10 cellular contexts compared by ENCODE assay signal in genomic region chr1:244599937-244600350, GRCh38. TPM values are rescaled to one million over a fixed set of nuclear protein-coding genes. Genes with fewer than 3 reads are reported as not detected.
DNase-seq lines count a peak whose midpoint lies in the region; ATAC-seq and TF ChIP-seq lines count a peak whose summit lies in the region.
"Had no signal": no experiment of that assay in that cellular context is flagged by ENCODE, and none has a peak within 500 bp of the region (broad histone marks: within the 10 kb centered on the region; RNA-seq: fewer than 3 reads in every experiment).

No MANE protein-coding gene starts in this region.

- H3K27me3 Mint-ChIP-seq in activated CD8-positive, alpha-beta memory T cell treated with anti-CD3 and anti-CD28 coated beads, Interleukin-2, amount 10 ng/mL, durations not matched to agents 7 days and 5 days, result peaks cover 9% of the 10 kb centered on the region
- peaks cover 18% of the 10 kb centered on the region for H3K27me3 Mint-ChIP-seq in central memory CD8-positive, alpha-beta T cell

- ATAC-seq in activated CD8-positive, alpha-beta memory T cell treated with anti-CD3 and anti-CD28 coated beads, Interleukin-2, amount 10 ng/mL, durations not matched to agents 7 days and 5 days, result peak; percentile 98
- peak; percentile 92 for ATAC-seq in HG03064 (IDR thresholded peaks at IDR 0.05; ENCODE audit: low read depth, unreplicated experiment)
- ATAC-seq in SK-N-SH treated with all-trans-retinoic acid at 6 μM for 48 hours, result peak; percentile 96
- ATAC-seq in central memory CD8-positive, alpha-beta T cell (replicated peaks; ENCODE audit: extremely low read depth, poor library complexity, severe bottlenecking), result peak; percentile 78

- peak overlapping the region; percentile 67 for H3K4me3 Mint-ChIP-seq in activated CD8-positive, alpha-beta memory T cell treated with anti-CD3 and anti-CD28 coated beads, Interleukin-2, amount 10 ng/mL, durations not matched to agents 7 days and 5 days
- H3K4me3 Mint-ChIP-seq in central memory CD8-positive, alpha-beta T cell, result peak overlapping the region; percentile 33

- TF ChIP-seq CTCF in retinal pigment epithelial cell (conservative IDR thresholded peaks at IDR 0.05; ENCODE audit: low read depth, low read length), result no peak

- H3K4me3 ChIP-seq in retinal pigment epithelial cell (ENCODE audit: low read length), result peak overlapping the region; percentile 30
- H3K4me3 ChIP-seq: BLaER1, cardiac muscle cell had no signal

- peaks cover 14% of the 10 kb centered on the region for H3K4me1 Mint-ChIP-seq in activated CD8-positive, alpha-beta memory T cell treated with anti-CD3 and anti-CD28 coated beads, Interleukin-2, amount 10 ng/mL, durations not matched to agents 7 days and 5 days
- peaks cover 5% of the 10 kb centered on the region for H3K4me1 Mint-ChIP-seq in central memory CD8-positive, alpha-beta T cell

- CTCF ChIA-PET in activated CD8-positive, alpha-beta memory T cell treated with anti-CD3 and anti-CD28 coated beads, Interleukin-2, amount 10 ng/mL, durations not matched to agents 7 days and 5 days (lab: Charles Lee), result interaction anchor here (0.6 to 1.5 kb wide), 10 partner anchors 130 to 665 kb away, joined by 3 to 13 read pairs (median 3); a partner anchor contains a TSS

- no peaks in the 10 kb centered on the region for H3K36me3 Mint-ChIP-seq in activated CD8-positive, alpha-beta memory T cell treated with anti-CD3 and anti-CD28 coated beads, Interleukin-2, amount 10 ng/mL, durations not matched to agents 7 days and 5 days
- H3K36me3 Mint-ChIP-seq in central memory CD8-positive, alpha-beta T cell (ENCODE audit: insufficient read depth), result no peaks in the 10 kb centered on the region

- DNase-seq in activated CD8-positive, alpha-beta memory T cell treated with anti-CD3 and anti-CD28 coated beads, Interleukin-2, amount 10 ng/mL, durations not matched to agents 7 days and 5 days, result peak; percentile 77
- DNase-seq in activated CD8-positive, alpha-beta memory T cell treated with anti-CD3 and anti-CD28 coated beads for 24 hours, result no peak
- DNase-seq in central memory CD8-positive, alpha-beta T cell (ENCODE audit: low spot score in 2 of 2), result no peak
- DNase-seq in retinal pigment epithelial cell (ENCODE audit: low read depth) (peak; percentile 97), NCI-H2171 (lab: John Stamatoyannopoulos, UW) (no peak), NCI-H2227 treated with DMSO at 0.1 percent for 48 hours (lab: John Stamatoyannopoulos, UW) (no peak)

- peak overlapping the region; percentile 89 for H3K27ac Mint-ChIP-seq in activated CD8-positive, alpha-beta memory T cell treated with anti-CD3 and anti-CD28 coated beads, Interleukin-2, amount 10 ng/mL, durations not matched to agents 7 days and 5 days
- peak overlapping the region; percentile 84 for H3K27ac Mint-ChIP-seq in central memory CD8-positive, alpha-beta T cell (ENCODE audit: low read depth)

- H3K9me3 Mint-ChIP-seq in activated CD8-positive, alpha-beta memory T cell treated with anti-CD3 and anti-CD28 coated beads, Interleukin-2, amount 10 ng/mL, durations not matched to agents 7 days and 5 days (ENCODE audit: low read depth), result no peaks in the 10 kb centered on the region
- H3K9me3 Mint-ChIP-seq in central memory CD8-positive, alpha-beta T cell, result no peaks in the 10 kb centered on the region

TF ChIP-seq in SK-N-SH treated with all-trans-retinoic acid at 6 μM for 48 hours, 23 proteins besides CTCF, POLR2A, EP300 and RAD21:
- TF ChIP-seq ARNTL (CRISPR knock-in tag; IDR thresholded peaks at IDR 0.05; ENCODE audit: borderline replicate concordance, low read depth), result no peak

RNA-seq across cellular contexts. Expression of gene DESI2, which starts 53.0 kb away (rescaled TPM):
- 10 to 100 TPM; 24.5 to 26.4 TPM for total RNA-seq in activated CD8-positive, alpha-beta memory T cell treated with anti-CD3 and anti-CD28 coated beads, Interleukin-2, amount 10 ng/mL, durations not matched to agents 7 days and 5 days

Comparison
In these comparisons a context has a peak if more than half of its experiments do, and no peak if none do; other contexts are left out.
1. DNase-seq: peak in activated CD8-positive, alpha-beta memory T cell treated with anti-CD3 and anti-CD28 coated beads, Interleukin-2, amount 10 ng/mL, durations not matched to agents 7 days and 5 days (single experiment) and retinal pigment epithelial cell (single experiment); none in activated CD8-positive, alpha-beta memory T cell treated with anti-CD3 and anti-CD28 coated beads for 24 hours (single experiment), central memory CD8-positive, alpha-beta T cell (0 of 2), NCI-H2171 (single experiment) and NCI-H2227 treated with DMSO at 0.1 percent for 48 hours (single experiment).
2. Peak in every context shown above with its lines, with median percentiles within 50 percentile points of each other: ATAC-seq.